1 cellular context compared by ENCODE assay signal in genomic region chr11:3860898-3861393, GRCh38.
TF ChIP-seq lines count a peak whose summit lies in the region.

No MANE protein-coding gene starts in this region.

TF ChIP-seq in HEK293T, 16 proteins besides CTCF, POLR2A, EP300 and RAD21:
- peak; percentile 25; the same call in 1 of the 2 replicates for TF ChIP-seq ZNF384 (IDR thresholded peaks at IDR 0.05)
